9 cellular contexts compared by ENCODE assay signal in the genomic region with DNA sequence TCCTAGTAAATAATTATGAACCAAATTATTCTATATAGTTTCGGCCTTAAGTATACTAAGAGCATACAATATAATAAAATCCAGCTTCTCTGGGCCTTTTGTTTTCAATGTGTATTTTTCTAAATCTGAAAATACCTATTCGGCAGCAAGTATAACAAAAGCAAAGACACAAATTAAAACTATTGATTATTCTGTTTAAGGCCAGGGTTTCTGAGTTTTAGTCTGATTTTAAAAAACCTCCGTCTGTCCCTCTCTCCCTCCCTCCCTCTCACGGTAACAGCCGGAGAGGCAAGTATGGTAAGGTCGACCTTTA. TPM values are rescaled to one million over a fixed set of nuclear protein-coding genes. Genes with fewer than 3 reads are reported as not detected.
A peak's percentile ranks its signal among the peaks of the same experiment; 100 is the strongest.
DNase-seq lines count a peak whose midpoint lies in the region; ATAC-seq and TF ChIP-seq lines count a peak whose summit lies in the region.
"Had no signal": no experiment of that assay in that cellular context is flagged by ENCODE, and none has a peak within 500 bp of the region (broad histone marks: within the 10 kb centered on the region; RNA-seq: fewer than 3 reads in every experiment).

No MANE protein-coding gene starts in this region.

- H3K27ac Mint-ChIP-seq in mesothelial cell of epicardium, result peak overlapping the region; percentile 97

- intact Hi-C loops in cardiac septum (cut with DNase I), result loop anchor here (2.0 to 10.0 kb wide), 2 partner anchors 84 to 260 kb away; a partner anchor contains a TSS
- intact Hi-C loops in aorta (cut with DNase I), result loop anchor here (2.0 to 5.0 kb wide), 2 partner anchors 38 to 86 kb away; no protein-coding TSS in a partner anchor

- H3K4me3 ChIP-seq in right atrium auricular region (peak overlapping the region; percentile 80 to 89), brain microvascular endothelial cell (ENCODE audit: low read depth, low read length) (peak overlapping the region; percentile 84), aorta (ENCODE audit: low read length in 2 of 2) (peak overlapping the region; percentile 93 to 100)

- H3K27me3 ChIP-seq in right atrium auricular region (no peaks in the 10 kb centered on the region), brain microvascular endothelial cell (replicated peaks) (no peaks in the 10 kb centered on the region), aorta (ENCODE audit: control insufficient read depth in 1 of 2, insufficient read depth in 2 of 2, low read length in 1 of 2) (peaks cover 0 to 2% of the 10 kb centered on the region in 2 donors)

- H3K9me3 Mint-ChIP-seq in mesothelial cell of epicardium, result no peaks in the 10 kb centered on the region

- peaks cover 48% of the 10 kb centered on the region for H3K4me1 Mint-ChIP-seq in mesothelial cell of epicardium

- H3K36me3 Mint-ChIP-seq in mesothelial cell of epicardium, result peaks cover 3% of the 10 kb centered on the region

- TF ChIP-seq CTCF in right atrium auricular region (IDR thresholded peaks at IDR 0.05), result no peak
- TF ChIP-seq CTCF in brain microvascular endothelial cell (IDR thresholded peaks at IDR 0.05; ENCODE audit: low read depth, low read length, missing control alignments), result no peak
- TF ChIP-seq CTCF in mesothelial cell of epicardium (IDR thresholded peaks at IDR 0.05; ENCODE audit: unreplicated experiment), result no peak
- no peak for TF ChIP-seq CTCF in GM10266 (IDR thresholded peaks at IDR 0.05; ENCODE audit: control insufficient read depth, insufficient read depth, low read depth, missing control alignments)

- no peak for DNase-seq in right atrium auricular region (ENCODE audit: low spot score)
- DNase-seq in cardiac septum (ENCODE audit: low spot score), result no peak
- no peak for DNase-seq in brain microvascular endothelial cell
- DNase-seq in mesothelial cell of epicardium (ENCODE audit: low spot score in 2 of 2, unreplicated experiment in 2 of 2), result no peak
- DNase-seq in aorta, result no peak
- DNase-seq in GM10266 (ENCODE audit: extremely low spot score), result no peak
- no peak for DNase-seq in erythroblast (lab: John Stamatoyannopoulos, UW)
- DNase-seq in DMS79 treated with DMSO at 0.1 percent for 48 hours (lab: John Stamatoyannopoulos, UW), result no peak

- H3K4me3 Mint-ChIP-seq in mesothelial cell of epicardium, result peak overlapping the region; percentile 91

- H3K27ac ChIP-seq in right atrium auricular region (peak overlapping the region; percentile 100), brain microvascular endothelial cell (no peak overlapping the region), aorta (ENCODE audit: low read depth in 1 of 2, low read length in 2 of 2) (peak overlapping the region in 1 of 2 donors; percentile 98)

- ATAC-seq in aorta (ENCODE audit: low FRiP score), result no peak
- ATAC-seq: sciatic nerve had no signal

- TF ChIP-seq POLR2A in erythroblast (IDR thresholded peaks at IDR 0.05; ENCODE audit: low read length), result no peak

- 0 to 2% methylated on average over 6 of the region's 6 CpGs for WGBS in aorta, 2 donors

- in situ Hi-C loops in brain microvascular endothelial cell (cut with HindIII; ENCODE audit: low pct_ligation_motif_present, low sequenced_read_pairs), result no loop called here

- H3K36me3 ChIP-seq in right atrium auricular region, result peaks cover 27% of the 10 kb centered on the region
- peaks cover 9% of the 10 kb centered on the region for H3K36me3 ChIP-seq in brain microvascular endothelial cell (replicated peaks)
- H3K36me3 ChIP-seq in aorta (ENCODE audit: control insufficient read depth in 1 of 2, insufficient read depth in 2 of 2, low read length in 1 of 2), result peaks cover 0 to 2% of the 10 kb centered on the region in 2 donors

- H3K27me3 Mint-ChIP-seq in mesothelial cell of epicardium (ENCODE audit: low read depth), result no peaks in the 10 kb centered on the region

- H3K9me3 ChIP-seq in right atrium auricular region (no peaks in the 10 kb centered on the region), aorta (ENCODE audit: control insufficient read depth, low read length) (no peaks in the 10 kb centered on the region)

- H3K4me1 ChIP-seq in right atrium auricular region (peaks cover 0 to 45% of the 10 kb centered on the region in 2 donors), aorta (ENCODE audit: control insufficient read depth in 1 of 2, insufficient read depth in 2 of 2, low read length in 2 of 2) (peaks cover 0 to 4% of the 10 kb centered on the region in 2 donors)

RNA-seq across cellular contexts. Expression of a gene that starts 1.5 kb away (rescaled TPM):
- total RNA-seq in right atrium auricular region (10 to 100 TPM; 29.0 to 31.0 TPM), cardiac septum (71.1 TPM), mesothelial cell of epicardium (29.4 to 34.7 TPM (median 32.0 TPM) in 3 replicates), aorta (10 to 100 TPM; 42.0 to 55.2 TPM)
- 10 to 100 TPM; 24.0 to 39.8 TPM for polyA plus RNA-seq in aorta

RNA-seq across cellular contexts. Expression of a gene that starts 29.3 kb away (rescaled TPM):
- total RNA-seq in right atrium auricular region, result under 1 TPM; 0.26 to 0.31 TPM
- 0.19 TPM for total RNA-seq in cardiac septum
- total RNA-seq in mesothelial cell of epicardium, result 0.42 to 0.68 TPM (median 0.60 TPM) in 3 replicates
- under 1 TPM in 1 of 2 donors, not detected in 1; 0.48 TPM for total RNA-seq in aorta
- polyA plus RNA-seq in aorta, result not detected
